1 cellular context compared by ENCODE assay signal in genomic region chr1:202198360-202198711, GRCh38.
TF ChIP-seq lines count a peak whose summit lies in the region.

No MANE protein-coding gene starts in this region.

TF ChIP-seq in K562, 482 proteins besides CTCF, POLR2A, EP300 and RAD21:
- TF ChIP-seq BCOR (IDR thresholded peaks at IDR 0.05) (0 out of 2 replicates have a peak, but pooled peaks have one; percentile 43), ZFP36 (IDR thresholded peaks at IDR 0.05; ENCODE audit: low read depth, low read length, partially characterized antibody) (peak; percentile 89), ZNF408 (CRISPR knock-in tag; IDR thresholded peaks at IDR 0.05; ENCODE audit: low read depth) (no peak), CBFB (CRISPR knock-in tag; IDR thresholded peaks at IDR 0.05) (no peak)
TF ChIP-seq in K562: peak in this region for 2.
